2 cellular contexts compared by ENCODE assay signal in the genomic region with DNA sequence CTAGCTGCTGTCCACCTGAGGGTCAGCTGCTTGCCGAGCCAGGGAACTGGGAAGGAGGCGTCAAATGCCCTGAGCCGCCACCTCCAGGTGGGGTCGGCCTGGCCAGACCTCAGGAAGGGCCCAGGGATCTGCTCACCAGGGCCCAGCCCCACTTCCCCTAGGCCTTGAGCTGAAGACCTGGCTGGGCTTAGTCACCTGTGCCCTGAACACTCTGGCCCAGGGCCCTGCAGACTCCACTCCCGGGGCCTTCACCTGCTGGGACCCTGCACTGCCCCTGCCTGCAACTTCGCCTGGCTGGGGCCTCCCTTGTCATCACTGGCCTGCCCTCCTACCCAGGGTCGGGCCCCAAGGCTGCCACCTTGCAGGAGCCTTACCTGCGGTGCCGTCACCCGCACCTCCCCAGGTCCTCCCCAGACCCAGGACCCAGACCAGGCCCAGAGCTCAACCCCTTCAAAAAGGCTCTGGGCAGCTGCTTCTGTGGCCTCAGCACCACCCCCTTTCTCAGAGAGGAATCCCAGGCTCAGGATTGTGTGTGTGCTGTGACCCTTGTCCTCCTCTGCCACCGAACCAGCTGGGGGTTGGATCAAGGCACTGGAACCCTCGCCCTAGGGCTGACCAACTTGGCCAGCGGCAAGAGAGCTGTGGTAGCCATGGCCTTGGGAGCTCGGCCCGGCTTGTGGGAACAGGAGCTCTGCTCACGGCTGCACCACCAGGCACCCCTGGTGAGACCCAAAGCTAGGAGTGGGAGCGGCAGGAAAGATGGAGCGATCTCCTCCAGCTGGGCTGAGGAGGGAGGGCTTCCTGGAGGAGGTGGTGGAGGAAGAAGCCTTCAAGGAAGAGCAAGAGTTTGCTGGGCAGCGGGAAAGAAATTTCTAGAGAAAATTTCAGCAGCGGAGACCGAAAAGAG.
TF ChIP-seq lines count a peak whose summit lies in the region.

No MANE protein-coding gene starts in this region.

TF ChIP-seq in A549, 52 proteins besides CTCF, POLR2A, EP300 and RAD21:
- TF ChIP-seq ZFP36 (IDR thresholded peaks at IDR 0.05; ENCODE audit: borderline replicate concordance, partially characterized antibody) (peak; percentile 92), KDM5A (IDR thresholded peaks at IDR 0.05) (no peak), FOSB (CRISPR knock-in tag; IDR thresholded peaks at IDR 0.05) (no peak)
- TF ChIP-seq, protein P1, sequence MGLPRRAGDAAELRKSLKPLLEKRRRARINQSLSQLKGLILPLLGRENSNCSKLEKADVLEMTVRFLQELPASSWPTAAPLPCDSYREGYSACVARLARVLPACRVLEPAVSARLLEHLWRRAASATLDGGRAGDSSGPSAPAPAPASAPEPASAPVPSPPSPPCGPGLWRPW (IDR thresholded peaks at IDR 0.05): no peak

TF ChIP-seq in IMR-90, 13 proteins besides CTCF, POLR2A, EP300 and RAD21:
- TF ChIP-seq SMC3 (IDR thresholded peaks at IDR 0.05; ENCODE audit: low read depth, low read length) (no peak), NFE2L2 (IDR thresholded peaks at IDR 0.05; ENCODE audit: low read depth, low read length) (no peak), RFX5 (IDR thresholded peaks at IDR 0.05; ENCODE audit: low read depth, low read length) (no peak), RCOR1 (IDR thresholded peaks at IDR 0.05; ENCODE audit: insufficient replicate concordance, low read length) (no peak), MXI1 (IDR thresholded peaks at IDR 0.05; ENCODE audit: borderline replicate concordance, low read depth, low read length) (no peak), BHLHE40 (IDR thresholded peaks at IDR 0.05; ENCODE audit: low read depth, low read length) (no peak), MAFK (IDR thresholded peaks at IDR 0.05; ENCODE audit: low read depth, low read length) (no peak), FOS (IDR thresholded peaks at IDR 0.05; ENCODE audit: low read depth, low read length) (no peak), CHD1 (IDR thresholded peaks at IDR 0.05; ENCODE audit: low read depth, low read length) (no peak), CEBPB (IDR thresholded peaks at IDR 0.05; ENCODE audit: low read depth, low read length) (no peak), MAZ (IDR thresholded peaks at IDR 0.05; ENCODE audit: borderline replicate concordance, low read depth, low read length) (no peak)
- TF ChIP-seq, protein P2, sequence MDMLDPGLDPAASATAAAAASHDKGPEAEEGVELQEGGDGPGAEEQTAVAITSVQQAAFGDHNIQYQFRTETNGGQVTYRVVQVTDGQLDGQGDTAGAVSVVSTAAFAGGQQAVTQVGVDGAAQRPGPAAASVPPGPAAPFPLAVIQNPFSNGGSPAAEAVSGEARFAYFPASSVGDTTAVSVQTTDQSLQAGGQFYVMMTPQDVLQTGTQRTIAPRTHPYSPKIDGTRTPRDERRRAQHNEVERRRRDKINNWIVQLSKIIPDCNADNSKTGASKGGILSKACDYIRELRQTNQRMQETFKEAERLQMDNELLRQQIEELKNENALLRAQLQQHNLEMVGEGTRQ (IDR thresholded peaks at IDR 0.05; ENCODE audit: low read depth, low read length): no peak
- TF ChIP-seq, protein P3, sequence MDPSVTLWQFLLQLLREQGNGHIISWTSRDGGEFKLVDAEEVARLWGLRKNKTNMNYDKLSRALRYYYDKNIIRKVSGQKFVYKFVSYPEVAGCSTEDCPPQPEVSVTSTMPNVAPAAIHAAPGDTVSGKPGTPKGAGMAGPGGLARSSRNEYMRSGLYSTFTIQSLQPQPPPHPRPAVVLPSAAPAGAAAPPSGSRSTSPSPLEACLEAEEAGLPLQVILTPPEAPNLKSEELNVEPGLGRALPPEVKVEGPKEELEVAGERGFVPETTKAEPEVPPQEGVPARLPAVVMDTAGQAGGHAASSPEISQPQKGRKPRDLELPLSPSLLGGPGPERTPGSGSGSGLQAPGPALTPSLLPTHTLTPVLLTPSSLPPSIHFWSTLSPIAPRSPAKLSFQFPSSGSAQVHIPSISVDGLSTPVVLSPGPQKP (IDR thresholded peaks at IDR 0.05; ENCODE audit: borderline replicate concordance, low read depth, low read length): no peak
